Comparison of ENCODE assay signal across 8 cellular contexts in genomic region chr5:58582411-58583393, GRCh38. TPM values are rescaled to one million over a fixed set of nuclear protein-coding genes. Genes with fewer than 3 reads are reported as not detected.
DNase-seq lines count a peak whose midpoint lies in the region; ATAC-seq, FAIRE-seq and TF ChIP-seq lines count a peak whose summit lies in the region.

A gene with protein sequence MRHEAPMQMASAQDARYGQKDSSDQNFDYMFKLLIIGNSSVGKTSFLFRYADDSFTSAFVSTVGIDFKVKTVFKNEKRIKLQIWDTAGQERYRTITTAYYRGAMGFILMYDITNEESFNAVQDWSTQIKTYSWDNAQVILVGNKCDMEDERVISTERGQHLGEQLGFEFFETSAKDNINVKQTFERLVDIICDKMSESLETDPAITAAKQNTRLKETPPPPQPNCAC (plus strand): TSS chr5:58583075. CDS start chr5:58583209, 134 bp downstream.

- ATAC-seq in GM18502 (IDR thresholded peaks at IDR 0.05; ENCODE audit: poor library complexity, unreplicated experiment) (peak; percentile 100), HG02885 (IDR thresholded peaks at IDR 0.05; ENCODE audit: poor library complexity, unreplicated experiment) (peak; percentile 100), T-helper 17 cell (peak; percentile 99)

- no peak for TF ChIP-seq CTCF in choroid plexus epithelial cell (conservative IDR thresholded peaks at IDR 0.05; ENCODE audit: low read depth, low read length)

- peak within 1 kb of the TSS; percentile 85 for H3K4me3 Mint-ChIP-seq in T-helper 17 cell

- DNase-seq in NCI-H146 treated with DMSO at 0.1 percent for 48 hours (lab: John Stamatoyannopoulos, UW; ENCODE audit: unreplicated experiment) (peak; percentile 94), T-helper 17 cell (peak in 1 of 3 donors; percentile 26), choroid plexus epithelial cell (ENCODE audit: low read depth) (peak; percentile 96)

- peak within 1 kb of the TSS; percentile 65 for H3K4me3 ChIP-seq in choroid plexus epithelial cell (ENCODE audit: low read depth, low read length)
- H3K4me3 ChIP-seq in skin epidermis, result peak within 1 kb of the TSS; percentile 19 to 39 (median 30)

- peaks cover 15% of the 10 kb centered on the region for H3K4me1 Mint-ChIP-seq in T-helper 17 cell

- H3K27ac Mint-ChIP-seq in T-helper 17 cell, result no peak within 1 kb of the TSS

- H3K27me3 Mint-ChIP-seq in T-helper 17 cell, result peaks cover 44% of the 10 kb centered on the region

- FAIRE-seq in A204.1 (lab: Jason Lieb, UNC) (peak; percentile 74), islet of Langerhans (lab: Jason Lieb, UNC) (peak; percentile 92)

- peaks cover 3% of the 10 kb centered on the region for H3K36me3 Mint-ChIP-seq in T-helper 17 cell (ENCODE audit: low read depth)

- H3K27ac ChIP-seq in skin epidermis, result no peak within 1 kb of the TSS

- no peaks in the 10 kb centered on the region for H3K9me3 ChIP-seq in T-helper 17 cell (ENCODE audit: control insufficient read depth, low read length, poor library complexity, severe bottlenecking)

RNA-seq across cellular contexts. Expression of the gene that starts here (rescaled TPM):
- total RNA-seq in T-helper 17 cell, result under 1 TPM in 1 of 2 donors, not detected in 1; 0.03 TPM

Comparison
In these comparisons a context has a peak if more than half of its experiments do, and no peak if none do; other contexts are left out.
1. Peak in ATAC-seq in T-helper 17 cell; RNA of the gene not detected or under 1 TPM.